35 cellular contexts compared by ENCODE assay signal in genomic region chr16:17424771-17425170, GRCh38. TPM values are rescaled to one million over a fixed set of nuclear protein-coding genes. Genes with fewer than 3 reads are reported as not detected.
"Had no signal": no experiment of that assay in that cellular context is flagged by ENCODE, and none has a peak within 500 bp of the region (broad histone marks: within the 10 kb centered on the region; RNA-seq: fewer than 3 reads in every experiment).

No MANE protein-coding gene starts in this region.

- H3K36me3 ChIP-seq: brain microvascular endothelial cell, colonic mucosa, Peyer's patch, WERI-Rb-1 had no signal

- H3K4me1 ChIP-seq: colonic mucosa, Peyer's patch had no signal

- DNase-seq: activated CD4-positive, alpha-beta T cell treated with anti-CD3 and anti-CD28 coated beads for 1 hour; activated CD4-positive, alpha-beta T cell treated with anti-CD3 and anti-CD28 coated beads for 48 hours; activated CD4-positive, CD25-positive, alpha-beta regulatory T cell; activated CD8-positive, alpha-beta T cell treated with anti-CD3 and anti-CD28 coated beads for 36 hours; activated effector memory CD4-positive, alpha-beta T cell treated with anti-CD3 and anti-CD28 coated beads, Interleukin-2, amount 50 U/mL, for 16 hours; activated naive CD4-positive, alpha-beta T cell; activated naive CD4-positive, alpha-beta T cell treated with anti-CD3 and anti-CD28 coated beads, Interleukin-2, amount 50 U/mL, for 16 hours; activated naive CD8-positive, alpha-beta T cell treated with anti-CD3 and anti-CD28 coated beads for 36 hours; activated T-cell treated with anti-CD3 and anti-CD28 coated beads, Interleukin-2, amount 50 U/mL, for 1 hour; activated T-cell treated with anti-CD3 and anti-CD28 coated beads, Interleukin-2, amount 50 U/mL, for 72 hours; amniotic stem cell; aorta; brain microvascular endothelial cell; central memory CD4-positive, alpha-beta T cell; colonic mucosa; MG63; NCI-H1092 treated with DMSO at 0.1 percent for 48 hours; NCI-H1417; NCI-H146; NCI-H187; NCI-H2029 treated with DMSO at 0.1 percent for 48 hours; NCI-H2107; NCI-H226; NCI-H524 treated with DMSO at 0.1 percent for 48 hours; NCI-H748 treated with DMSO at 0.1 percent for 48 hours; NK-92 treated with Interleukin-12 subunit alpha and Interleukin-12 subunit beta, amount 100 ng/mL, for 24 hours; PC-3; Peyer's patch; SW 1271; T-helper 1 cell; T1000; WERI-Rb-1 had no signal

- H3K27ac ChIP-seq: brain microvascular endothelial cell, colonic mucosa, Peyer's patch, RWPE1, WERI-Rb-1 had no signal

- H3K9me3 ChIP-seq: colonic mucosa, MG63, Peyer's patch had no signal

- ATAC-seq: activated CD8-positive, alpha-beta T cell treated with anti-CD3 and anti-CD28 coated beads for 36 hours; activated T-cell treated with anti-CD3 and anti-CD28 coated beads, Interleukin-2, amount 50 U/mL, for 72 hours; activated T-helper 17 cell treated with anti-CD3 and anti-CD28 coated beads, Interleukin-2, amount 50 U/mL, for 72 hours; PC-3; Right ventricle myocardium inferior had no signal

- H3K27me3 ChIP-seq: brain microvascular endothelial cell, colonic mucosa, MG63, Peyer's patch had no signal

- H3K4me3 ChIP-seq: colonic mucosa, MG63, Peyer's patch had no signal

RNA-seq across cellular contexts. Expression of gene XYLT1, which starts 46.0 kb away (rescaled TPM):
- total RNA-seq: PC-3 had no signal
